Comparison of ENCODE assay signal across 1 cellular context in the genomic region with DNA sequence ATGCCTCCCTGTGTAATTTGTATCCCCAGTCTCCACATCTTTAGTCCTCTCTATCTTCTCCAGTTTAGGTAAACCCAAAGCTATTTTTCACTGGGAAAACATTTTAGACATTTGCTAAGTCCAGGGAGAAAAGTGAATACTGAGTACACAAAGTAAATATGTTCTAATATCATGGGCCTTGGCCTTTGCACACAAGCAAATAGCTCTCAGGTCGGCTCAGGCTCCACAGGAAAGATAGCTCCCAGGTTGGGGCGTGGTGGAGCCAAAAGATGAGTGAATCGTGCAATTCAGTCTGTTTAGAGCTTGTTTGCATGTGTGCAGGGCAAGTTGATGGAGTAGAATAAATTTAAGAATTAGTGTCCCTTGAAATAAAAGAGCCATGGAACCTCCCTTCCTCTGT.
TF ChIP-seq lines count a peak whose summit lies in the region.

No MANE protein-coding gene starts in this region.

TF ChIP-seq in HepG2, 621 proteins besides CTCF, POLR2A, EP300 and RAD21 (continued from another document and continues in another):
- TF ChIP-seq, protein P1, sequence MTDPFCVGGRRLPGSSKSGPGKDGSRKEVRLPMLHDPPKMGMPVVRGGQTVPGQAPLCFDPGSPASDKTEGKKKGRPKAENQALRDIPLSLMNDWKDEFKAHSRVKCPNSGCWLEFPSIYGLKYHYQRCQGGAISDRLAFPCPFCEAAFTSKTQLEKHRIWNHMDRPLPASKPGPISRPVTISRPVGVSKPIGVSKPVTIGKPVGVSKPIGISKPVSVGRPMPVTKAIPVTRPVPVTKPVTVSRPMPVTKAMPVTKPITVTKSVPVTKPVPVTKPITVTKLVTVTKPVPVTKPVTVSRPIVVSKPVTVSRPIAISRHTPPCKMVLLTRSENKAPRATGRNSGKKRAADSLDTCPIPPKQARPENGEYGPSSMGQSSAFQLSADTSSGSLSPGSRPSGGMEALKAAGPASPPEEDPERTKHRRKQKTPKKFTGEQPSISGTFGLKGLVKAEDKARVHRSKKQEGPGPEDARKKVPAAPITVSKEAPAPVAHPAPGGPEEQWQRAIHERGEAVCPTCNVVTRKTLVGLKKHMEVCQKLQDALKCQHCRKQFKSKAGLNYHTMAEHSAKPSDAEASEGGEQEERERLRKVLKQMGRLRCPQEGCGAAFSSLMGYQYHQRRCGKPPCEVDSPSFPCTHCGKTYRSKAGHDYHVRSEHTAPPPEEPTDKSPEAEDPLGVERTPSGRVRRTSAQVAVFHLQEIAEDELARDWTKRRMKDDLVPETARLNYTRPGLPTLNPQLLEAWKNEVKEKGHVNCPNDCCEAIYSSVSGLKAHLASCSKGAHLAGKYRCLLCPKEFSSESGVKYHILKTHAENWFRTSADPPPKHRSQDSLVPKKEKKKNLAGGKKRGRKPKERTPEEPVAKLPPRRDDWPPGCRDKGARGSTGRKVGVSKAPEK (CRISPR knock-in tag; IDR thresholded peaks at IDR 0.05; ENCODE audit: borderline replicate concordance): no peak; the same call in 1 of the 2 replicates
- TF ChIP-seq HNRNPL (IDR thresholded peaks at IDR 0.05; ENCODE audit: low read depth, low read length): no peak
- TF ChIP-seq, protein P2, sequence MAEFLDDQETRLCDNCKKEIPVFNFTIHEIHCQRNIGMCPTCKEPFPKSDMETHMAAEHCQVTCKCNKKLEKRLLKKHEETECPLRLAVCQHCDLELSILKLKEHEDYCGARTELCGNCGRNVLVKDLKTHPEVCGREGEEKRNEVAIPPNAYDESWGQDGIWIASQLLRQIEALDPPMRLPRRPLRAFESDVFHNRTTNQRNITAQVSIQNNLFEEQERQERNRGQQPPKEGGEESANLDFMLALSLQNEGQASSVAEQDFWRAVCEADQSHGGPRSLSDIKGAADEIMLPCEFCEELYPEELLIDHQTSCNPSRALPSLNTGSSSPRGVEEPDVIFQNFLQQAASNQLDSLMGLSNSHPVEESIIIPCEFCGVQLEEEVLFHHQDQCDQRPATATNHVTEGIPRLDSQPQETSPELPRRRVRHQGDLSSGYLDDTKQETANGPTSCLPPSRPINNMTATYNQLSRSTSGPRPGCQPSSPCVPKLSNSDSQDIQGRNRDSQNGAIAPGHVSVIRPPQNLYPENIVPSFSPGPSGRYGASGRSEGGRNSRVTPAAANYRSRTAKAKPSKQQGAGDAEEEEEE (CRISPR knock-in tag; IDR thresholded peaks at IDR 0.05; ENCODE audit: borderline replicate concordance): no peak
- TF ChIP-seq, protein P3, sequence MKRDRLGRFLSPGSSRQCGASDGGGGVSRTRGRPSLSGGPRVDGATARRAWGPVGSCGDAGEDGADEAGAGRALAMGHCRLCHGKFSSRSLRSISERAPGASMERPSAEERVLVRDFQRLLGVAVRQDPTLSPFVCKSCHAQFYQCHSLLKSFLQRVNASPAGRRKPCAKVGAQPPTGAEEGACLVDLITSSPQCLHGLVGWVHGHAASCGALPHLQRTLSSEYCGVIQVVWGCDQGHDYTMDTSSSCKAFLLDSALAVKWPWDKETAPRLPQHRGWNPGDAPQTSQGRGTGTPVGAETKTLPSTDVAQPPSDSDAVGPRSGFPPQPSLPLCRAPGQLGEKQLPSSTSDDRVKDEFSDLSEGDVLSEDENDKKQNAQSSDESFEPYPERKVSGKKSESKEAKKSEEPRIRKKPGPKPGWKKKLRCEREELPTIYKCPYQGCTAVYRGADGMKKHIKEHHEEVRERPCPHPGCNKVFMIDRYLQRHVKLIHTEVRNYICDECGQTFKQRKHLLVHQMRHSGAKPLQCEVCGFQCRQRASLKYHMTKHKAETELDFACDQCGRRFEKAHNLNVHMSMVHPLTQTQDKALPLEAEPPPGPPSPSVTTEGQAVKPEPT (CRISPR knock-in tag; IDR thresholded peaks at IDR 0.05; ENCODE audit: low read depth): no peak
- TF ChIP-seq ZKSCAN1 (IDR thresholded peaks at IDR 0.05; ENCODE audit: low read length): no peak
- 0 out of 2 replicates have a peak, but pooled peaks have one; percentile 46 for TF ChIP-seq WIZ (CRISPR knock-in tag; IDR thresholded peaks at IDR 0.05)
- no peak for TF ChIP-seq ZNF326 (CRISPR knock-in tag; IDR thresholded peaks at IDR 0.05; ENCODE audit: borderline replicate concordance)
- peak; percentile 34; the same call in 1 of the 2 replicates for TF ChIP-seq HNF4G (IDR thresholded peaks at IDR 0.05; ENCODE audit: borderline replicate concordance, low read depth, low read length)
- TF ChIP-seq HNF4G (CRISPR knock-in tag; IDR thresholded peaks at IDR 0.05; ENCODE audit: borderline replicate concordance, low read depth): no peak; the same call in 1 of the 2 replicates
- TF ChIP-seq NR3C1 (CRISPR knock-in tag; IDR thresholded peaks at IDR 0.05): no peak
- TF ChIP-seq MED1 (CRISPR knock-in tag; IDR thresholded peaks at IDR 0.05): peak; percentile 43; the same call in 1 of the 2 replicates
- TF ChIP-seq, protein P4, sequence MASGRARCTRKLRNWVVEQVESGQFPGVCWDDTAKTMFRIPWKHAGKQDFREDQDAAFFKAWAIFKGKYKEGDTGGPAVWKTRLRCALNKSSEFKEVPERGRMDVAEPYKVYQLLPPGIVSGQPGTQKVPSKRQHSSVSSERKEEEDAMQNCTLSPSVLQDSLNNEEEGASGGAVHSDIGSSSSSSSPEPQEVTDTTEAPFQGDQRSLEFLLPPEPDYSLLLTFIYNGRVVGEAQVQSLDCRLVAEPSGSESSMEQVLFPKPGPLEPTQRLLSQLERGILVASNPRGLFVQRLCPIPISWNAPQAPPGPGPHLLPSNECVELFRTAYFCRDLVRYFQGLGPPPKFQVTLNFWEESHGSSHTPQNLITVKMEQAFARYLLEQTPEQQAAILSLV (CRISPR knock-in tag; IDR thresholded peaks at IDR 0.05; ENCODE audit: borderline replicate concordance): no peak
- TF ChIP-seq SP5 (CRISPR knock-in tag; IDR thresholded peaks at IDR 0.05; ENCODE audit: borderline replicate concordance, low read depth): peak; percentile 55; the same call in 1 of the 2 replicates
- TF ChIP-seq ZNF572 (CRISPR knock-in tag; IDR thresholded peaks at IDR 0.05): no peak
- peak; percentile 66; the same call in 1 of the 2 replicates for TF ChIP-seq NR2F6 (IDR thresholded peaks at IDR 0.05)
- peak; percentile 72 for TF ChIP-seq NR2F6 (CRISPR knock-in tag; IDR thresholded peaks at IDR 0.05)
- no peak for TF ChIP-seq PAWR (CRISPR knock-in tag; IDR thresholded peaks at IDR 0.05; ENCODE audit: borderline replicate concordance)
- TF ChIP-seq, protein P5, sequence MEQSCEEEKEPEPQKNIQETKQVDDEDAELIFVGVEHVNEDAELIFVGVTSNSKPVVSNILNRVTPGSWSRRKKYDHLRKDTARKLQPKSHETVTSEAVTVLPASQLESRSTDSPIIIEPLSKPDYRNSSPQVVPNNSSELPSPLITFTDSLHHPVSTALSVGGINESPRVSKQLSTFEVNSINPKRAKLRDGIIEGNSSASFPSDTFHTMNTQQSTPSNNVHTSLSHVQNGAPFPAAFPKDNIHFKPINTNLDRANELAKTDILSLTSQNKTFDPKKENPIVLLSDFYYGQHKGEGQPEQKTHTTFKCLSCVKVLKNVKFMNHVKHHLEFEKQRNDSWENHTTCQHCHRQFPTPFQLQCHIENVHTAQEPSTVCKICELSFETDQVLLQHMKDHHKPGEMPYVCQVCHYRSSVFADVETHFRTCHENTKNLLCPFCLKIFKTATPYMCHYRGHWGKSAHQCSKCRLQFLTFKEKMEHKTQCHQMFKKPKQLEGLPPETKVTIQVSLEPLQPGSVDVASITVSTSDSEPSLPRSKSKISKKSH (CRISPR knock-in tag; IDR thresholded peaks at IDR 0.05; ENCODE audit: borderline replicate concordance): no peak
- TF ChIP-seq GATAD2A (CRISPR knock-in tag; IDR thresholded peaks at IDR 0.05): peak; percentile 65
- no peak for TF ChIP-seq SYNCRIP (IDR thresholded peaks at IDR 0.05; ENCODE audit: insufficient read depth, low read depth, low read length)
- TF ChIP-seq SALL1 (CRISPR knock-in tag; IDR thresholded peaks at IDR 0.05): peak; percentile 95
- TF ChIP-seq ZNF335 (CRISPR knock-in tag; IDR thresholded peaks at IDR 0.05): no peak
- no peak for TF ChIP-seq LCORL (IDR thresholded peaks at IDR 0.05)
- peak; percentile 78 for TF ChIP-seq LCORL (CRISPR knock-in tag; IDR thresholded peaks at IDR 0.05)
- no peak for TF ChIP-seq HIVEP1 (CRISPR knock-in tag; IDR thresholded peaks at IDR 0.05)
- TF ChIP-seq, protein P6, sequence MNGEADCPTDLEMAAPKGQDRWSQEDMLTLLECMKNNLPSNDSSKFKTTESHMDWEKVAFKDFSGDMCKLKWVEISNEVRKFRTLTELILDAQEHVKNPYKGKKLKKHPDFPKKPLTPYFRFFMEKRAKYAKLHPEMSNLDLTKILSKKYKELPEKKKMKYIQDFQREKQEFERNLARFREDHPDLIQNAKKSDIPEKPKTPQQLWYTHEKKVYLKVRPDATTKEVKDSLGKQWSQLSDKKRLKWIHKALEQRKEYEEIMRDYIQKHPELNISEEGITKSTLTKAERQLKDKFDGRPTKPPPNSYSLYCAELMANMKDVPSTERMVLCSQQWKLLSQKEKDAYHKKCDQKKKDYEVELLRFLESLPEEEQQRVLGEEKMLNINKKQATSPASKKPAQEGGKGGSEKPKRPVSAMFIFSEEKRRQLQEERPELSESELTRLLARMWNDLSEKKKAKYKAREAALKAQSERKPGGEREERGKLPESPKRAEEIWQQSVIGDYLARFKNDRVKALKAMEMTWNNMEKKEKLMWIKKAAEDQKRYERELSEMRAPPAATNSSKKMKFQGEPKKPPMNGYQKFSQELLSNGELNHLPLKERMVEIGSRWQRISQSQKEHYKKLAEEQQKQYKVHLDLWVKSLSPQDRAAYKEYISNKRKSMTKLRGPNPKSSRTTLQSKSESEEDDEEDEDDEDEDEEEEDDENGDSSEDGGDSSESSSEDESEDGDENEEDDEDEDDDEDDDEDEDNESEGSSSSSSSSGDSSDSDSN (CRISPR knock-in tag; IDR thresholded peaks at IDR 0.05): no peak
- peak; percentile 54; the same call in 1 of the 2 replicates for TF ChIP-seq KDM6A (CRISPR knock-in tag; IDR thresholded peaks at IDR 0.05; ENCODE audit: low read depth)
- TF ChIP-seq FOXP1 (IDR thresholded peaks at IDR 0.05): no peak
- peak; percentile 77; the same call in 1 of the 2 replicates for TF ChIP-seq FOXP1 (CRISPR knock-in tag; IDR thresholded peaks at IDR 0.05)
- TF ChIP-seq PPARG (CRISPR knock-in tag; conservative IDR thresholded peaks at IDR 0.05): 0 out of 2 replicates have a peak, but pooled peaks have one; percentile 20
- TF ChIP-seq ZNF614 (CRISPR knock-in tag; IDR thresholded peaks at IDR 0.05; ENCODE audit: borderline replicate concordance): 0 out of 2 replicates have a peak, but pooled peaks have one; percentile 17
- TF ChIP-seq, protein P7, sequence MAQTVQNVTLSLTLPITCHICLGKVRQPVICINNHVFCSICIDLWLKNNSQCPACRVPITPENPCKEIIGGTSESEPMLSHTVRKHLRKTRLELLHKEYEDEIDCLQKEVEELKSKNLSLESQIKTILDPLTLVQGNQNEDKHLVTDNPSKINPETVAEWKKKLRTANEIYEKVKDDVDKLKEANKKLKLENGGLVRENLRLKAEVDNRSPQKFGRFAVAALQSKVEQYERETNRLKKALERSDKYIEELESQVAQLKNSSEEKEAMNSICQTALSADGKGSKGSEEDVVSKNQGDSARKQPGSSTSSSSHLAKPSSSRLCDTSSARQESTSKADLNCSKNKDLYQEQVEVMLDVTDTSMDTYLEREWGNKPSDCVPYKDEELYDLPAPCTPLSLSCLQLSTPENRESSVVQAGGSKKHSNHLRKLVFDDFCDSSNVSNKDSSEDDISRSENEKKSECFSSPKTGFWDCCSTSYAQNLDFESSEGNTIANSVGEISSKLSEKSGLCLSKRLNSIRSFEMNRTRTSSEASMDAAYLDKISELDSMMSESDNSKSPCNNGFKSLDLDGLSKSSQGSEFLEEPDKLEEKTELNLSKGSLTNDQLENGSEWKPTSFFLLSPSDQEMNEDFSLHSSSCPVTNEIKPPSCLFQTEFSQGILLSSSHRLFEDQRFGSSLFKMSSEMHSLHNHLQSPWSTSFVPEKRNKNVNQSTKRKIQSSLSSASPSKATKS (CRISPR knock-in tag; IDR thresholded peaks at IDR 0.05): no peak
- no peak for TF ChIP-seq SPEN (CRISPR knock-in tag; IDR thresholded peaks at IDR 0.05; ENCODE audit: low read depth)
- 0 out of 2 replicates have a peak, but pooled peaks have one; percentile 26 for TF ChIP-seq HHEX (CRISPR knock-in tag; IDR thresholded peaks at IDR 0.05)
- TF ChIP-seq ZNF331 (CRISPR knock-in tag; IDR thresholded peaks at IDR 0.05): 0 out of 2 replicates have a peak, but pooled peaks have one; percentile 28
- TF ChIP-seq MXI1 (IDR thresholded peaks at IDR 0.05; ENCODE audit: borderline replicate concordance, low read depth, low read length): no peak
- no peak for TF ChIP-seq ZNF530 (CRISPR knock-in tag; IDR thresholded peaks at IDR 0.05; ENCODE audit: low read depth)
- TF ChIP-seq KLF11 (CRISPR knock-in tag; IDR thresholded peaks at IDR 0.05): no peak
- TF ChIP-seq HNRNPUL1 (IDR thresholded peaks at IDR 0.05; ENCODE audit: low read depth, low read length): no peak
- TF ChIP-seq, protein P8, sequence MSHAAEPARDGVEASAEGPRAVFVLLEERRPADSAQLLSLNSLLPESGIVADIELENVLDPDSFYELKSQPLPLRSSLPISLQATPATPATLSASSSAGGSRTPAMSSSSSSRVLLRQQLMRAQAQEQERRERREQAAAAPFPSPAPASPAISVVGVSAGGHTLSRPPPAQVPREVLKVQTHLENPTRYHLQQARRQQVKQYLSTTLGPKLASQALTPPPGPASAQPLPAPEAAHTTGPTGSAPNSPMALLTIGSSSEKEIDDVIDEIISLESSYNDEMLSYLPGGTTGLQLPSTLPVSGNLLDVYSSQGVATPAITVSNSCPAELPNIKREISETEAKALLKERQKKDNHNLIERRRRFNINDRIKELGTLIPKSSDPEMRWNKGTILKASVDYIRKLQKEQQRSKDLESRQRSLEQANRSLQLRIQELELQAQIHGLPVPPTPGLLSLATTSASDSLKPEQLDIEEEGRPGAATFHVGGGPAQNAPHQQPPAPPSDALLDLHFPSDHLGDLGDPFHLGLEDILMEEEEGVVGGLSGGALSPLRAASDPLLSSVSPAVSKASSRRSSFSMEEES (CRISPR knock-in tag; IDR thresholded peaks at IDR 0.05): 0 out of 2 replicates have a peak, but pooled peaks have one; percentile 19
- peak; percentile 28 for TF ChIP-seq ZNF629 (CRISPR knock-in tag; conservative IDR thresholded peaks at IDR 0.05)
- TF ChIP-seq NFKBIZ (CRISPR knock-in tag; IDR thresholded peaks at IDR 0.05): no peak
- TF ChIP-seq ZNF101 (CRISPR knock-in tag; IDR thresholded peaks at IDR 0.05; ENCODE audit: borderline replicate concordance, low read depth): no peak
- TF ChIP-seq, protein P9, sequence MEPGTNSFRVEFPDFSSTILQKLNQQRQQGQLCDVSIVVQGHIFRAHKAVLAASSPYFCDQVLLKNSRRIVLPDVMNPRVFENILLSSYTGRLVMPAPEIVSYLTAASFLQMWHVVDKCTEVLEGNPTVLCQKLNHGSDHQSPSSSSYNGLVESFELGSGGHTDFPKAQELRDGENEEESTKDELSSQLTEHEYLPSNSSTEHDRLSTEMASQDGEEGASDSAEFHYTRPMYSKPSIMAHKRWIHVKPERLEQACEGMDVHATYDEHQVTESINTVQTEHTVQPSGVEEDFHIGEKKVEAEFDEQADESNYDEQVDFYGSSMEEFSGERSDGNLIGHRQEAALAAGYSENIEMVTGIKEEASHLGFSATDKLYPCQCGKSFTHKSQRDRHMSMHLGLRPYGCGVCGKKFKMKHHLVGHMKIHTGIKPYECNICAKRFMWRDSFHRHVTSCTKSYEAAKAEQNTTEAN (CRISPR knock-in tag; conservative IDR thresholded peaks at IDR 0.05): peak; percentile 87
- TF ChIP-seq ELF3 (CRISPR knock-in tag; IDR thresholded peaks at IDR 0.05): peak; percentile 33; the same call in 1 of the 2 replicates
